27 cellular contexts compared by ENCODE assay signal in genomic region chr22:26715392-26715939, GRCh38.
"Had no signal": no experiment of that assay in that cellular context is flagged by ENCODE, and none has a peak within 500 bp of the region (broad histone marks: within the 10 kb centered on the region; RNA-seq: fewer than 3 reads in every experiment).

No MANE protein-coding gene starts in this region.

- ATAC-seq: activated CD4-positive, CD25-positive, alpha-beta regulatory T cell treated with anti-CD3 and anti-CD28 coated beads, Interleukin-2, amount 50 U/mL, for 24 hours; activated CD8-positive, alpha-beta memory T cell treated with anti-CD3 and anti-CD28 coated beads, Interleukin-2, amount 10 ng/mL, durations not matched to agents 7 days and 5 days; Panc1; Right ventricle myocardium inferior; SK-N-SH treated with all-trans-retinoic acid at 6 μM for 48 hours had no signal

- H3K9me3 Mint-ChIP-seq: activated naive CD4-positive, alpha-beta T cell treated with anti-CD3 and anti-CD28 coated beads for 36 hours; activated naive CD8-positive, alpha-beta T cell treated with anti-CD3 and anti-CD28 coated beads for 36 hours; activated T-cell treated with anti-CD3 and anti-CD28 coated beads, Interleukin-2, amount 50 U/mL, for 24 hours; activated T-helper 1 cell treated with anti-CD3 and anti-CD28 coated beads, Interleukin-12 subunit alpha, Interleukin-12 subunit beta, Interleukin-2, Interleukin-4 antibody, amounts not matched to agents 30 ng/mL and 10 ng/mL and 1 ng/mL, durations not matched to agents 14 hours and 24 hours and 36 hours had no signal

- DNase-seq: activated CD4-positive, alpha-beta T cell treated with anti-CD3 and anti-CD28 coated beads for 48 hours; activated CD4-positive, alpha-beta T cell treated with anti-CD3 and anti-CD28 coated beads, Interleukin-2, amount 50 U/mL, for 4 hours; activated CD8-positive, alpha-beta memory T cell treated with anti-CD3 and anti-CD28 coated beads, Interleukin-2, amount 10 ng/mL, durations not matched to agents 7 days and 5 days; activated effector memory CD4-positive, alpha-beta T cell treated with anti-CD3 and anti-CD28 coated beads, Interleukin-2, amount 50 U/mL, for 16 hours; activated naive CD4-positive, alpha-beta T cell treated with anti-CD3 and anti-CD28 coated beads for 36 hours; activated naive CD8-positive, alpha-beta T cell treated with anti-CD3 and anti-CD28 coated beads for 36 hours; activated T-cell treated with anti-CD3 and anti-CD28 coated beads, Interleukin-2, amount 50 U/mL, for 24 hours; brain microvascular endothelial cell; cerebellar nuclear complex; MG63; NCI-H1105 treated with DMSO at 0.1 percent for 48 hours; NCI-H1436 treated with DMSO at 0.1 percent for 48 hours; NCI-H187; NCI-H2081; NCI-H510A treated with DMSO at 0.1 percent for 48 hours; NCI-H69; NK-92 treated with Interleukin-12 subunit alpha and Interleukin-12 subunit beta, amount 100 ng/mL, for 24 hours; OCI-M1; RPMI8226; SJCRH30; SW 1271 had no signal

- H3K36me3 ChIP-seq: brain microvascular endothelial cell, cardiac muscle cell, SJCRH30 had no signal

- H3K27me3 ChIP-seq: brain microvascular endothelial cell, cardiac muscle cell, MG63, SJCRH30 had no signal

- H3K4me3 ChIP-seq: cardiac muscle cell, MG63, SJCRH30 had no signal

- H3K9me3 ChIP-seq: MG63, SJCRH30 had no signal

- H3K4me3 Mint-ChIP-seq: activated CD8-positive, alpha-beta memory T cell treated with anti-CD3 and anti-CD28 coated beads, Interleukin-2, amount 10 ng/mL, durations not matched to agents 7 days and 5 days; activated naive CD4-positive, alpha-beta T cell treated with anti-CD3 and anti-CD28 coated beads for 36 hours; activated naive CD8-positive, alpha-beta T cell treated with anti-CD3 and anti-CD28 coated beads for 36 hours; activated T-cell treated with anti-CD3 and anti-CD28 coated beads, Interleukin-2, amount 50 U/mL, for 24 hours; activated T-helper 1 cell treated with anti-CD3 and anti-CD28 coated beads, Interleukin-12 subunit alpha, Interleukin-12 subunit beta, Interleukin-2, Interleukin-4 antibody, amounts not matched to agents 30 ng/mL and 10 ng/mL and 1 ng/mL, durations not matched to agents 14 hours and 24 hours and 36 hours had no signal

- H3K27ac ChIP-seq: brain microvascular endothelial cell, SJCRH30 had no signal

- H3K27ac Mint-ChIP-seq: activated CD8-positive, alpha-beta memory T cell treated with anti-CD3 and anti-CD28 coated beads, Interleukin-2, amount 10 ng/mL, durations not matched to agents 7 days and 5 days; activated naive CD8-positive, alpha-beta T cell treated with anti-CD3 and anti-CD28 coated beads for 36 hours; activated T-cell treated with anti-CD3 and anti-CD28 coated beads, Interleukin-2, amount 50 U/mL, for 24 hours; activated T-helper 1 cell treated with anti-CD3 and anti-CD28 coated beads, Interleukin-12 subunit alpha, Interleukin-12 subunit beta, Interleukin-2, Interleukin-4 antibody, amounts not matched to agents 30 ng/mL and 10 ng/mL and 1 ng/mL, durations not matched to agents 14 hours and 24 hours and 36 hours had no signal

- H3K36me3 Mint-ChIP-seq: activated CD8-positive, alpha-beta memory T cell treated with anti-CD3 and anti-CD28 coated beads, Interleukin-2, amount 10 ng/mL, durations not matched to agents 7 days and 5 days; activated naive CD8-positive, alpha-beta T cell treated with anti-CD3 and anti-CD28 coated beads for 36 hours had no signal

- H3K27me3 Mint-ChIP-seq: activated CD8-positive, alpha-beta memory T cell treated with anti-CD3 and anti-CD28 coated beads, Interleukin-2, amount 10 ng/mL, durations not matched to agents 7 days and 5 days; activated naive CD8-positive, alpha-beta T cell treated with anti-CD3 and anti-CD28 coated beads for 36 hours; activated T-cell treated with anti-CD3 and anti-CD28 coated beads, Interleukin-2, amount 50 U/mL, for 24 hours had no signal
